8 cellular contexts compared by ENCODE assay signal in genomic region chr5:140400730-140401361, GRCh38. TPM values are rescaled to one million over a fixed set of nuclear protein-coding genes. Genes with fewer than 3 reads are reported as not detected.
A peak's percentile ranks its signal among the peaks of the same experiment; 100 is the strongest.
DNase-seq lines count a peak whose midpoint lies in the region; ATAC-seq and TF ChIP-seq lines count a peak whose summit lies in the region.

No MANE protein-coding gene starts in this region.

- H4K91ac ChIP-seq in trophoblast cell (ENCODE audit: low read depth, low read length) = peak overlapping the region; percentile 78

- no peak overlapping the region for H2BK12ac ChIP-seq in trophoblast cell (ENCODE audit: low read length)

- H2AFZ ChIP-seq in trophoblast cell (ENCODE audit: insufficient read depth, low read length, poor library complexity) = peak overlapping the region; percentile 71

- TF ChIP-seq CTCF in GM13976 (IDR thresholded peaks at IDR 0.05; ENCODE audit: borderline replicate concordance, control extremely low read depth, extremely low read depth, insufficient read depth, missing control alignments) = no peak
- TF ChIP-seq CTCF in heart right ventricle (IDR thresholded peaks at IDR 0.05) = no peak
- TF ChIP-seq CTCF in transverse colon (IDR thresholded peaks at IDR 0.05) = no peak

- peak overlapping the region; percentile 6 for H4K12ac ChIP-seq in trophoblast cell (ENCODE audit: low read depth, low read length)

- peak overlapping the region; percentile 54 for H2BK120ac ChIP-seq in trophoblast cell (ENCODE audit: insufficient read depth, low read length, poor library complexity)

- 0 to 1% (median 0%) methylated on average over 54 of the region's 54 CpGs for WGBS in adipose tissue, 3 donors
- WGBS in heart right ventricle, 2 donors = 1% methylated on average over 54 of the region's 54 CpGs
- WGBS in trophoblast cell (ENCODE audit: extremely low coverage, insufficient coverage, insufficient read length) = no CpG with 5 or more reads among the region's 54 CpGs
- 0 to 1% methylated on average over 2 to 54 of the region's 54 CpGs for WGBS in transverse colon (ENCODE audit: low coverage in 1 of 2), 2 donors

- ATAC-seq in HG02840 (IDR thresholded peaks at IDR 0.05; ENCODE audit: low FRiP score, unreplicated experiment) = peak; percentile 75
- peak; percentile 81 to 91 (median 88) for ATAC-seq in heart right ventricle

- peak overlapping the region; percentile 64 for H3K4me2 ChIP-seq in trophoblast cell (ENCODE audit: low read length)

- H2AK5ac ChIP-seq in trophoblast cell (ENCODE audit: low read length) = no peak overlapping the region

- no peak overlapping the region for H3K4ac ChIP-seq in trophoblast cell (ENCODE audit: low read depth, low read length)

- peak overlapping the region; percentile 61 to 97 (median 88) for H3K4me3 ChIP-seq in heart right ventricle
- H3K4me3 ChIP-seq in trophoblast cell (ENCODE audit: low read depth, low read length) = peak overlapping the region; percentile 84
- peak overlapping the region; percentile 64 to 90 (median 74) for H3K4me3 ChIP-seq in transverse colon

- peak overlapping the region; percentile 81 for H3K27ac ChIP-seq in adipose tissue (ENCODE audit: low read depth, low read length)
- peak overlapping the region; percentile 44 to 97 (median 84) for H3K27ac ChIP-seq in heart right ventricle
- H3K27ac ChIP-seq in trophoblast cell (ENCODE audit: low read depth, low read length) = peak overlapping the region; percentile 49
- peak overlapping the region; percentile 92 to 99 (median 96) for H3K27ac ChIP-seq in transverse colon

- no peak for TF ChIP-seq EP300 in transverse colon (IDR thresholded peaks at IDR 0.05; ENCODE audit: low read depth)

- H3K79me2 ChIP-seq in trophoblast cell (ENCODE audit: control insufficient read depth, insufficient read depth, low read length, poor library complexity) = peaks cover 13% of the 10 kb centered on the region

- H2BK5ac ChIP-seq in trophoblast cell (ENCODE audit: low read depth, low read length, poor library complexity) = peak overlapping the region; percentile 58

- intact Hi-C loops in heart right ventricle (cut with DNase I) (loop anchor here in 8 of 10 donors (5.0 to 10.0 kb wide), 8 partner anchors 146 to 921 kb away; partner anchors contain the start of genes IK (in 2 of the 8), NDUFA2 (in 2 of the 8), WDR55 (in 2 of the 8) and EIF4EBP3 (in 1 of the 8)), transverse colon (cut with DNase I; ENCODE audit: low total_unique reads) (loop anchor here (10.0 kb wide), 1 partner anchor 234 kb away; the partner anchor contains the start of genes CD14 and TMCO6)

- in situ Hi-C loops in GM13976 (cut with MboI; ENCODE audit: low sequenced_read_pairs, unreplicated experiment) = no loop called here
- in situ Hi-C loops in transverse colon (cut with MboI; ENCODE audit: low pct_ligation_motif_present in 1 of 4, low pct_unique_long_range_greater_than_20kb in 1 of 4, low sequenced_read_pairs in 3 of 4) = loop anchor here in 1 of 4 donors (25.0 kb wide), 1 partner anchor 286 kb away; the partner anchor contains the start of genes HARS1 and HARS2

- H3K36me3 ChIP-seq in heart right ventricle = peaks cover 0 to 9% (median 0%) of the 10 kb centered on the region in 9 donors
- H3K36me3 ChIP-seq in trophoblast cell (ENCODE audit: control insufficient read depth in 1 of 2, insufficient read depth in 2 of 2, low read length in 2 of 2) = peaks cover 0 to 1% of the 10 kb centered on the region in 2 experiments
- no peaks in the 10 kb centered on the region for H3K36me3 ChIP-seq in transverse colon

- TF ChIP-seq POLR2A in transverse colon (IDR thresholded peaks at IDR 0.05) = peak; percentile 54

- H3K27me3 ChIP-seq in heart right ventricle = no peaks in the 10 kb centered on the region
- H3K27me3 ChIP-seq in trophoblast cell (ENCODE audit: insufficient read depth, low read length) = no peaks in the 10 kb centered on the region
- H3K27me3 ChIP-seq in transverse colon = no peaks in the 10 kb centered on the region

- H4K8ac ChIP-seq in trophoblast cell (ENCODE audit: low read depth, low read length) = peak overlapping the region; percentile 80

- H3K4me1 ChIP-seq in heart right ventricle (peaks cover 4 to 42% (median 34%) of the 10 kb centered on the region in 9 donors), trophoblast cell (ENCODE audit: control insufficient read depth in 1 of 2, insufficient read depth in 2 of 2, low read length in 2 of 2) (no peaks in the 10 kb centered on the region), transverse colon (peaks cover 18 to 41% (median 32%) of the 10 kb centered on the region in 4 donors)

- DNase-seq in GM13976 (ENCODE audit: low spot score) = peak; percentile 91
- peak; percentile 91 for DNase-seq in NCI-H1436 (lab: John Stamatoyannopoulos, UW)
- peak; percentile 99 for DNase-seq in SW480 (ENCODE audit: low spot score)
- peak; percentile 85 to 96 for DNase-seq in heart right ventricle
- peak; percentile 98 to 99 for DNase-seq in trophoblast cell
- peak; percentile 93 for DNase-seq in transverse colon

- peak overlapping the region; percentile 44 for H3K9ac ChIP-seq in trophoblast cell (ENCODE audit: low read length)

- H3K23ac ChIP-seq in trophoblast cell (ENCODE audit: low read length) = no peak overlapping the region

- H3K9me3 ChIP-seq in heart right ventricle (no peaks in the 10 kb centered on the region), trophoblast cell (ENCODE audit: insufficient read depth, low read depth, low read length) (no peaks in the 10 kb centered on the region), transverse colon (no peaks in the 10 kb centered on the region)

- peaks cover 7% of the 10 kb centered on the region for H3K79me1 ChIP-seq in trophoblast cell (ENCODE audit: low read length)

- no peak overlapping the region for H3K14ac ChIP-seq in trophoblast cell (ENCODE audit: low read length)

- peak overlapping the region; percentile 43 for H3K18ac ChIP-seq in trophoblast cell (ENCODE audit: low read length)

RNA-seq across cellular contexts. Expression of gene ANKHD1, which starts 0.8 kb away (rescaled TPM):
- polyA plus RNA-seq in adipose tissue (10 to 100 TPM; 32.7 to 42.7 (median 36.8) TPM), heart right ventricle (10 to 100 TPM; 26.6 to 62.9 TPM)
- total RNA-seq in heart right ventricle (10 to 100 TPM; 51.9 to 77.9 (median 68.5) TPM), transverse colon (100 to 1,000 TPM; 113 to 212 (median 164) TPM)
- polyA plus RNA-seq in trophoblast cell (2013) = 64.6 and 66.7 TPM in 2 replicates

RNA-seq across cellular contexts. Expression of gene SLC4A9, which starts 40.9 kb away (rescaled TPM):
- polyA plus RNA-seq in adipose tissue (under 1 TPM in 2 of 3 donors, not detected in 1; 0.06 to 0.12 TPM), heart right ventricle (under 1 TPM; 0.01 to 0.29 TPM)
- total RNA-seq in heart right ventricle (under 1 TPM in 2 of 10 donors, not detected in 8; 0.10 to 0.34 TPM), transverse colon (1 to 10 TPM in 1 of 4 donors, under 1 TPM in 2, not detected in 1; 0.48 to 3.0 (median 0.82) TPM)
- not detected in 2 replicates for polyA plus RNA-seq in trophoblast cell (2013)

RNA-seq across cellular contexts. Expression of gene HBEGF, which starts 54.4 kb away (rescaled TPM):
- polyA plus RNA-seq in adipose tissue (10 to 100 TPM in 2 of 3 donors, 1 to 10 TPM in 1; 3.5 to 40.2 (median 20.0) TPM), heart right ventricle (10 to 100 TPM; 14.6 to 33.5 TPM)
- total RNA-seq in heart right ventricle (100 to 1,000 TPM in 2 of 10 donors, 10 to 100 TPM in 8; 18.5 to 121 (median 33.3) TPM), transverse colon (10 to 100 TPM; 10.5 to 40.0 (median 35.6) TPM)
- 15.7 and 18.8 TPM in 2 replicates for polyA plus RNA-seq in trophoblast cell (2013)

Comparison
In these comparisons a context has a peak if more than half of its experiments do, and no peak if none do; other contexts are left out.
1. Peak in every context shown above with its lines: DNase-seq, ATAC-seq, H3K4me3 ChIP-seq and H3K27ac ChIP-seq.